ENCODE assay signal across 22 cellular contexts in genomic region chrX:31212856-31213748, GRCh38.
DNase-seq lines count a peak whose midpoint lies in the region; ATAC-seq, FAIRE-seq and TF ChIP-seq lines count a peak whose summit lies in the region.
"Had no signal": no experiment of that assay in that cellular context is flagged by ENCODE, and none has a peak within 500 bp of the region (broad histone marks: within the 10 kb centered on the region; RNA-seq: fewer than 3 reads in every experiment).

No MANE protein-coding gene starts in this region.

- H3K27ac ChIP-seq in A549 (no peak overlapping the region), suprapubic skin (no peak overlapping the region)
- H3K27ac ChIP-seq: adrenal gland, brain microvascular endothelial cell, upper lobe of left lung had no signal

- H3K4me1 ChIP-seq in A549 (no peaks in the 10 kb centered on the region), suprapubic skin (peaks cover 3% of the 10 kb centered on the region)

- no peaks in the 10 kb centered on the region for H3K4me1 Mint-ChIP-seq in immature natural killer cell
- H3K4me1 Mint-ChIP-seq: stimulated activated effector memory CD8-positive, alpha-beta T cell treated with anti-CD3 and anti-CD28 coated beads, Interleukin-12 subunit alpha, Interleukin-12 subunit beta, amount 100 ng/mL, for 72 hours had no signal

- no peaks in the 10 kb centered on the region for H3K27me3 ChIP-seq in suprapubic skin
- H3K27me3 ChIP-seq: adrenal gland, brain microvascular endothelial cell, upper lobe of left lung had no signal

- DNase-seq in A549 (ENCODE audit: low read depth in 1 of 2, low spot score in 1 of 2): no peak
- peak; percentile 8 for DNase-seq in COR-L47 (lab: John Stamatoyannopoulos, UW)
- DNase-seq in NCI-H748 treated with DMSO at 0.1 percent for 48 hours (lab: John Stamatoyannopoulos, UW): peak; percentile 9
- DNase-seq in fibroblast of villous mesenchyme (ENCODE audit: low read depth): peak; percentile 23
- no peak for DNase-seq in NCI-H2227 treated with DMSO at 0.1 percent for 48 hours (lab: John Stamatoyannopoulos, UW)
- no peak for DNase-seq in suprapubic skin (ENCODE audit: low spot score in 2 of 2)
- no peak for DNase-seq in immature natural killer cell
- DNase-seq: activated CD4-positive, CD25-positive, alpha-beta regulatory T cell; activated naive CD4-positive, alpha-beta T cell treated with Interleukin-2 at 50 U/mL for 16 hours; brain microvascular endothelial cell; effector CD4-positive, alpha-beta T cell; NCI-H510A; stimulated activated CD4-positive, alpha-beta T cell treated with anti-CD3 and anti-CD28 coated beads, Interleukin-4, amount 100 ng/mL, for 24 hours; T-helper 1 cell; upper lobe of left lung had no signal

- H3K36me3 Mint-ChIP-seq in immature natural killer cell: no peaks in the 10 kb centered on the region
- H3K36me3 Mint-ChIP-seq: CD14-positive monocyte; stimulated activated effector memory CD8-positive, alpha-beta T cell treated with anti-CD3 and anti-CD28 coated beads, Interleukin-12 subunit alpha, Interleukin-12 subunit beta, amount 100 ng/mL, for 72 hours had no signal

- TF ChIP-seq CTCF in A549 (IDR thresholded peaks at IDR 0.05): no peak
- no peak for TF ChIP-seq CTCF in fibroblast of villous mesenchyme (IDR thresholded peaks at IDR 0.05; ENCODE audit: insufficient read depth, low read depth, low read length)
- TF ChIP-seq CTCF in suprapubic skin (IDR thresholded peaks at IDR 0.05): no peak

- WGBS in A549 (ENCODE audit: missing lambda C conversion rate): 5% methylated on average over 5 of the region's 6 CpGs
- 61% methylated on average over 6 of the region's 6 CpGs for WGBS in suprapubic skin

- CTCF ChIA-PET in A549 (lab: Yijun Ruan, JAX): interaction anchor here (0.7 to 1.8 kb wide), 8 partner anchors 8 to 443 kb away, joined by 3 to 8 read pairs (median 3); no protein-coding TSS in a partner anchor

- H3K36me3 ChIP-seq in suprapubic skin: no peaks in the 10 kb centered on the region
- H3K36me3 ChIP-seq: adrenal gland, brain microvascular endothelial cell, upper lobe of left lung had no signal

- no peaks in the 10 kb centered on the region for H3K9me3 ChIP-seq in A549
- H3K9me3 ChIP-seq in suprapubic skin: no peaks in the 10 kb centered on the region
- H3K9me3 ChIP-seq: adrenal gland, upper lobe of left lung had no signal

- TF ChIP-seq EP300 in A549 (IDR thresholded peaks at IDR 0.05) (no peak), suprapubic skin (IDR thresholded peaks at IDR 0.05) (no peak)

- peak; percentile 18 for FAIRE-seq in A549 (lab: Jason Lieb, UNC)
- FAIRE-seq: colon, D721Med had no signal

- no peak for TF ChIP-seq RAD21 in A549 (conservative IDR thresholded peaks at IDR 0.05 in 1 of 2, IDR thresholded peaks at IDR 0.05 in 1 of 2)

- H3K27ac Mint-ChIP-seq in immature natural killer cell: no peak overlapping the region
- H3K27ac Mint-ChIP-seq: CD14-positive monocyte; stimulated activated effector memory CD8-positive, alpha-beta T cell treated with anti-CD3 and anti-CD28 coated beads, Interleukin-12 subunit alpha, Interleukin-12 subunit beta, amount 100 ng/mL, for 72 hours had no signal

- no peak for ATAC-seq in A549
- ATAC-seq: left colon; sciatic nerve; stimulated activated effector memory CD8-positive, alpha-beta T cell treated with anti-CD3 and anti-CD28 coated beads, Interleukin-12 subunit alpha, Interleukin-12 subunit beta, amount 100 ng/mL, for 72 hours had no signal

- H3K4me3 Mint-ChIP-seq in immature natural killer cell: no peak overlapping the region
- H3K4me3 Mint-ChIP-seq: CD14-positive monocyte; stimulated activated effector memory CD8-positive, alpha-beta T cell treated with anti-CD3 and anti-CD28 coated beads, Interleukin-12 subunit alpha, Interleukin-12 subunit beta, amount 100 ng/mL, for 72 hours had no signal

- peaks cover 0 to 6% (median 0%) of the 10 kb centered on the region in 3 donors for H3K27me3 Mint-ChIP-seq in immature natural killer cell (ENCODE audit: low read depth in 3 of 3)

- POLR2A ChIA-PET in A549 (lab: Yijun Ruan, JAX): no interaction called here

- no peak for TF ChIP-seq POLR2A in A549 (IDR thresholded peaks at IDR 0.05; ENCODE audit: low read length)
- TF ChIP-seq POLR2A in suprapubic skin (IDR thresholded peaks at IDR 0.05): no peak

- no peak overlapping the region for H3K4me2 ChIP-seq in A549

- H3K4me3 ChIP-seq in A549 (no peak overlapping the region), fibroblast of villous mesenchyme (ENCODE audit: low read depth, low read length) (no peak overlapping the region), suprapubic skin (no peak overlapping the region)
- H3K4me3 ChIP-seq: adrenal gland, upper lobe of left lung had no signal

- peaks cover 0 to 3% (median 0%) of the 10 kb centered on the region in 6 donors for H3K9me3 Mint-ChIP-seq in immature natural killer cell
- H3K9me3 Mint-ChIP-seq: CD14-positive monocyte; stimulated activated effector memory CD8-positive, alpha-beta T cell treated with anti-CD3 and anti-CD28 coated beads, Interleukin-12 subunit alpha, Interleukin-12 subunit beta, amount 100 ng/mL, for 72 hours had no signal

TF ChIP-seq in A549, 52 proteins besides CTCF, POLR2A, EP300 and RAD21:
- no peak for TF ChIP-seq CHD2 (IDR thresholded peaks at IDR 0.05; ENCODE audit: low read length, partially characterized antibody)
- TF ChIP-seq CBX2 (IDR thresholded peaks at IDR 0.05; ENCODE audit: borderline replicate concordance, low read depth): no peak
- TF ChIP-seq, protein P1, sequence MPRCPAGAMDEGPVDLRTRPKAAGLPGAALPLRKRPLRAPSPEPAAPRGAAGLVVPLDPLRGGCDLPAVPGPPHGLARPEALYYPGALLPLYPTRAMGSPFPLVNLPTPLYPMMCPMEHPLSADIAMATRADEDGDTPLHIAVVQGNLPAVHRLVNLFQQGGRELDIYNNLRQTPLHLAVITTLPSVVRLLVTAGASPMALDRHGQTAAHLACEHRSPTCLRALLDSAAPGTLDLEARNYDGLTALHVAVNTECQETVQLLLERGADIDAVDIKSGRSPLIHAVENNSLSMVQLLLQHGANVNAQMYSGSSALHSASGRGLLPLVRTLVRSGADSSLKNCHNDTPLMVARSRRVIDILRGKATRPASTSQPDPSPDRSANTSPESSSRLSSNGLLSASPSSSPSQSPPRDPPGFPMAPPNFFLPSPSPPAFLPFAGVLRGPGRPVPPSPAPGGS (IDR thresholded peaks at IDR 0.05): no peak
- no peak for TF ChIP-seq HOXA7 (CRISPR knock-in tag; IDR thresholded peaks at IDR 0.05)
- TF ChIP-seq ZSCAN20 (CRISPR knock-in tag; IDR thresholded peaks at IDR 0.05): no peak
- no peak for TF ChIP-seq TP53 (CRISPR knock-in tag; IDR thresholded peaks at IDR 0.05)
- no peak for TF ChIP-seq RNF2 (IDR thresholded peaks at IDR 0.05; ENCODE audit: borderline replicate concordance, low read depth)
- TF ChIP-seq JUNB (IDR thresholded peaks at IDR 0.05): no peak
- TF ChIP-seq, protein P2, sequence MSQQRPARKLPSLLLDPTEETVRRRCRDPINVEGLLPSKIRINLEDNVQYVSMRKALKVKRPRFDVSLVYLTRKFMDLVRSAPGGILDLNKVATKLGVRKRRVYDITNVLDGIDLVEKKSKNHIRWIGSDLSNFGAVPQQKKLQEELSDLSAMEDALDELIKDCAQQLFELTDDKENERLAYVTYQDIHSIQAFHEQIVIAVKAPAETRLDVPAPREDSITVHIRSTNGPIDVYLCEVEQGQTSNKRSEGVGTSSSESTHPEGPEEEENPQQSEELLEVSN (IDR thresholded peaks at IDR 0.05; ENCODE audit: borderline replicate concordance, low read depth): no peak
- no peak for TF ChIP-seq FOXS1 (CRISPR knock-in tag; IDR thresholded peaks at IDR 0.05)
- TF ChIP-seq JUN (IDR thresholded peaks at IDR 0.05): no peak
- TF ChIP-seq NPAS2 (CRISPR knock-in tag; IDR thresholded peaks at IDR 0.05; ENCODE audit: borderline replicate concordance): no peak
TF ChIP-seq in A549: peak in this region for 0.

Comparison
In these comparisons a context has a peak if more than half of its experiments do, and no peak if none do; other contexts are left out.
1. DNase-seq: peak in COR-L47 (single experiment), NCI-H748 treated with DMSO at 0.1 percent for 48 hours (single experiment) and fibroblast of villous mesenchyme (single experiment); none in A549 (0 of 2), NCI-H2227 treated with DMSO at 0.1 percent for 48 hours (single experiment), suprapubic skin (0 of 2) and immature natural killer cell (0 of 3).